In the genomic region with DNA sequence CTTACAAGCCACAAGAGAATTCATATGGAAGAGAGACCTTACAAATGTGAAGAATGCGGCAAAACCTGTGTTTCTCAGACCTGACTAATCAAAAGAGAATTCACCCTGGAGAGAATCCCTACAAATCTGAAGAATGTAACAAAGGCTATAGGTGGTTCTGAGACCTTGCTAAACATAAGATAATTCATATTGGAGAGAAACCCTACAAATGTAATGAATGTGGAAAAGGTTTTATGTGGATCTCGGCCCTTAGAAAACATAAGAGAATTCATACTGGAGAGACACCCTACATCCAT, we compare ENCODE assay signal across 2 cellular contexts.
TF ChIP-seq lines count a peak whose summit lies in the region.

No MANE protein-coding gene starts in this region.

TF ChIP-seq in liver, 16 proteins besides CTCF, POLR2A, EP300 and RAD21:
- TF ChIP-seq, protein P1, sequence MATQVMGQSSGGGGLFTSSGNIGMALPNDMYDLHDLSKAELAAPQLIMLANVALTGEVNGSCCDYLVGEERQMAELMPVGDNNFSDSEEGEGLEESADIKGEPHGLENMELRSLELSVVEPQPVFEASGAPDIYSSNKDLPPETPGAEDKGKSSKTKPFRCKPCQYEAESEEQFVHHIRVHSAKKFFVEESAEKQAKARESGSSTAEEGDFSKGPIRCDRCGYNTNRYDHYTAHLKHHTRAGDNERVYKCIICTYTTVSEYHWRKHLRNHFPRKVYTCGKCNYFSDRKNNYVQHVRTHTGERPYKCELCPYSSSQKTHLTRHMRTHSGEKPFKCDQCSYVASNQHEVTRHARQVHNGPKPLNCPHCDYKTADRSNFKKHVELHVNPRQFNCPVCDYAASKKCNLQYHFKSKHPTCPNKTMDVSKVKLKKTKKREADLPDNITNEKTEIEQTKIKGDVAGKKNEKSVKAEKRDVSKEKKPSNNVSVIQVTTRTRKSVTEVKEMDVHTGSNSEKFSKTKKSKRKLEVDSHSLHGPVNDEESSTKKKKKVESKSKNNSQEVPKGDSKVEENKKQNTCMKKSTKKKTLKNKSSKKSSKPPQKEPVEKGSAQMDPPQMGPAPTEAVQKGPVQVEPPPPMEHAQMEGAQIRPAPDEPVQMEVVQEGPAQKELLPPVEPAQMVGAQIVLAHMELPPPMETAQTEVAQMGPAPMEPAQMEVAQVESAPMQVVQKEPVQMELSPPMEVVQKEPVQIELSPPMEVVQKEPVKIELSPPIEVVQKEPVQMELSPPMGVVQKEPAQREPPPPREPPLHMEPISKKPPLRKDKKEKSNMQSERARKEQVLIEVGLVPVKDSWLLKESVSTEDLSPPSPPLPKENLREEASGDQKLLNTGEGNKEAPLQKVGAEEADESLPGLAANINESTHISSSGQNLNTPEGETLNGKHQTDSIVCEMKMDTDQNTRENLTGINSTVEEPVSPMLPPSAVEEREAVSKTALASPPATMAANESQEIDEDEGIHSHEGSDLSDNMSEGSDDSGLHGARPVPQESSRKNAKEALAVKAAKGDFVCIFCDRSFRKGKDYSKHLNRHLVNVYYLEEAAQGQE (IDR thresholded peaks at IDR 0.05): no peak
- no peak for TF ChIP-seq HNF4A (conservative IDR thresholded peaks at IDR 0.05)
- no peak for TF ChIP-seq GABPA (IDR thresholded peaks at IDR 0.05 in 1 of 2, conservative IDR thresholded peaks at IDR 0.05 in 1 of 2)
- no peak for TF ChIP-seq TAF1 (conservative IDR thresholded peaks at IDR 0.05)
- no peak for TF ChIP-seq HNF4G (IDR thresholded peaks at IDR 0.05)

TF ChIP-seq in K562, 482 proteins besides CTCF, POLR2A, EP300 and RAD21:
- TF ChIP-seq ZNF274 (IDR thresholded peaks at IDR 0.05; ENCODE audit: borderline replicate concordance, low read depth, low read length) (peak; percentile 87; the same call in 1 of the 2 replicates), ARID2 (IDR thresholded peaks at IDR 0.05) (no peak)
TF ChIP-seq in K562: peak in this region for 1.
